ENCODE assay signal across 8 cellular contexts in genomic region chr11:96200243-96200642, GRCh38.
DNase-seq lines count a peak whose midpoint lies in the region; ATAC-seq, FAIRE-seq and TF ChIP-seq lines count a peak whose summit lies in the region.

No MANE protein-coding gene starts in this region.

- peak overlapping the region; percentile 32 for H3K4me2 ChIP-seq in IMR-90 (ENCODE audit: low read depth, low read length)
- H3K4me2 ChIP-seq in H1 (ENCODE audit: insufficient read depth in 1 of 2, low read depth in 2 of 2, low read length in 2 of 2) = no peak overlapping the region
- H3K4me2 ChIP-seq in neuronal stem cell (ENCODE audit: insufficient read depth, low read length, poor library complexity, severe bottlenecking) = no peak overlapping the region

- CTCF ChIA-PET in IMR-90 (lab: Yijun Ruan, JAX) (interaction anchor here (0.8 to 1.6 kb wide), 5 partner anchors 43 to 143 kb away, joined by 3 to 10 read pairs (median 3); partner anchors contain the start of gene MAML2), H1 (lab: Charles Lee; ENCODE audit: partially characterized antibody) (interaction anchor here (0.7 to 1.5 kb wide), 4 partner anchors 15 to 365 kb away, joined by 3 to 6 read pairs (median 4); partner anchors contain the start of gene MAML2)

- FAIRE-seq in H1 (lab: Jason Lieb, UNC) = no peak

- H3K79me2 ChIP-seq in H1 (ENCODE audit: control insufficient read depth in 1 of 2, insufficient read depth in 2 of 2, low read length in 2 of 2) = no peaks in the 10 kb centered on the region

- in situ Hi-C loops in IMR-90 (cut with MboI; ENCODE audit: low sequenced_read_pairs) = no loop called here

- H3K23ac ChIP-seq in IMR-90 (ENCODE audit: low read depth, low read length) (peak overlapping the region; percentile 29), H1 (ENCODE audit: insufficient read length) (no peak overlapping the region), neuronal stem cell (ENCODE audit: low read depth, low read length, poor library complexity) (no peak overlapping the region)

- no peaks in the 10 kb centered on the region for H3K36me3 ChIP-seq in IMR-90 (ENCODE audit: control insufficient read depth, insufficient read depth, low read length)
- H3K36me3 ChIP-seq in H1 (ENCODE audit: control insufficient read depth in 2 of 4, insufficient read depth in 4 of 4, low read length in 3 of 4) = no peaks in the 10 kb centered on the region
- no peaks in the 10 kb centered on the region for H3K36me3 ChIP-seq in neuronal stem cell (replicated peaks in 1 of 2; ENCODE audit: control insufficient read depth in 2 of 2, insufficient read depth in 2 of 2, low read length in 2 of 2)

- H3K4me1 ChIP-seq in IMR-90 (ENCODE audit: control insufficient read depth, insufficient read depth, low read length) = peaks cover 18% of the 10 kb centered on the region
- peaks cover 0 to 8% (median 1%) of the 10 kb centered on the region in 4 experiments; a peak in 3 of 7 replicates for H3K4me1 ChIP-seq in H1 (replicated peaks in 1 of 4; ENCODE audit: control insufficient read depth in 3 of 4, insufficient read depth in 4 of 4, low read length in 3 of 4)
- H3K4me1 ChIP-seq in neuronal stem cell (ENCODE audit: control insufficient read depth in 2 of 2, insufficient read depth in 1 of 2, low read depth in 1 of 2, low read length in 2 of 2) = peaks cover 13 to 29% of the 10 kb centered on the region in 2 donors

- peak; percentile 87 for ATAC-seq in IMR-90 (ENCODE audit: low read depth)
- no peak for ATAC-seq in GM21619 (IDR thresholded peaks at IDR 0.05; ENCODE audit: unreplicated experiment)
- no peak for ATAC-seq in GM21526 (IDR thresholded peaks at IDR 0.05; ENCODE audit: low FRiP score, unreplicated experiment)

- H2BK15ac ChIP-seq in IMR-90 (ENCODE audit: low read depth, low read length) (peak overlapping the region; percentile 73), H1 (ENCODE audit: low read length) (no peak overlapping the region), neuronal stem cell (ENCODE audit: low read length) (no peak overlapping the region)

- H3K4ac ChIP-seq in IMR-90 (ENCODE audit: low read depth, low read length) (peak overlapping the region; percentile 71), H1 (replicated peaks; ENCODE audit: insufficient read length, low read depth, low read length) (no peak overlapping the region), neuronal stem cell (ENCODE audit: low read length) (no peak overlapping the region)

- H2BK20ac ChIP-seq in IMR-90 (ENCODE audit: low read depth, low read length) (peak overlapping the region; percentile 29), H1 (ENCODE audit: low read length) (no peak overlapping the region)

- H2AK5ac ChIP-seq in IMR-90 (ENCODE audit: low read depth, low read length) (peak overlapping the region; percentile 15; the same call in 1 of the 2 replicates), H1 (ENCODE audit: low read depth, low read length) (no peak overlapping the region), neuronal stem cell (ENCODE audit: low read depth, low read length) (no peak overlapping the region)

- no TSS peak for BruUV-seq in IMR-90 (replicated peaks; lab: Mats Ljungman, UMichigan)

- H2AFZ ChIP-seq in IMR-90 (replicated peaks; ENCODE audit: low read length, poor library complexity) (no peak overlapping the region), H1 (ENCODE audit: low read length) (no peak overlapping the region), neuronal stem cell (ENCODE audit: low read length) (no peak overlapping the region)

- DNase-seq in AG08395 (ENCODE audit: low spot score) = peak; percentile 73
- DNase-seq in IMR-90 = peak; percentile 89
- DNase-seq in H1 (ENCODE audit: low read depth in 1 of 2, low spot score in 2 of 2) = no peak
- DNase-seq in neuronal stem cell (ENCODE audit: low spot score) = no peak
- no peak for DNase-seq in DMS 273 (lab: John Stamatoyannopoulos, UW; ENCODE audit: unreplicated experiment)
- DNase-seq in RKO (ENCODE audit: low spot score) = no peak

- H4K91ac ChIP-seq in IMR-90 (ENCODE audit: insufficient read depth, low read depth, low read length) (peak overlapping the region; percentile 96), H1 (replicated peaks; ENCODE audit: insufficient read length, low read length) (no peak overlapping the region), neuronal stem cell (ENCODE audit: low read depth, low read length, poor library complexity) (no peak overlapping the region)

- no peak overlapping the region for H3K4me3 ChIP-seq in IMR-90 (ENCODE audit: insufficient read depth, low read depth, low read length)
- H3K4me3 ChIP-seq in H1 (ENCODE audit: extremely low read depth in 1 of 4, insufficient read depth in 2 of 4, low read depth in 3 of 4, low read length in 4 of 4) = no peak overlapping the region
- no peak overlapping the region for H3K4me3 ChIP-seq in neuronal stem cell (ENCODE audit: low read length in 2 of 2)

- H2AK9ac ChIP-seq in IMR-90 (replicated peaks; ENCODE audit: low read depth, low read length, poor library complexity) = peak overlapping the region; percentile 25

- peaks cover 39 to 61% of the 10 kb centered on the region in 2 experiments for H3K79me1 ChIP-seq in IMR-90 (ENCODE audit: low read depth in 1 of 2, low read length in 2 of 2)
- no peaks in the 10 kb centered on the region for H3K79me1 ChIP-seq in H1 (ENCODE audit: low read depth, low read length)
- H3K79me1 ChIP-seq in neuronal stem cell (ENCODE audit: low read depth, low read length) = no peaks in the 10 kb centered on the region

- H3K56ac ChIP-seq in IMR-90 (ENCODE audit: extremely low read depth, insufficient read depth, low read length) (peak overlapping the region; percentile 88), H1 (replicated peaks; ENCODE audit: insufficient read length, low read depth, low read length) (no peak overlapping the region)

- no peak for TF ChIP-seq CTCF in IMR-90 (conservative IDR thresholded peaks at IDR 0.05; ENCODE audit: low read depth, low read length)
- TF ChIP-seq CTCF in H1 (IDR thresholded peaks at IDR 0.05; ENCODE audit: control extremely low read depth in 1 of 3, insufficient read depth in 1 of 3, low read depth in 1 of 3, low read length in 3 of 3) = no peak

- H4K20me1 ChIP-seq in IMR-90 (ENCODE audit: insufficient read depth, low read length) (no peaks in the 10 kb centered on the region), H1 (replicated peaks in 1 of 2; ENCODE audit: control insufficient read depth in 1 of 2, insufficient read depth in 2 of 2, low read length in 2 of 2) (no peaks in the 10 kb centered on the region)

- H3K9me1 ChIP-seq in IMR-90 (ENCODE audit: insufficient read depth, low read length) = peaks cover 7% of the 10 kb centered on the region

- POLR2A ChIA-PET in IMR-90 (lab: Charles Lee; ENCODE audit: unreplicated experiment) (interaction anchor here (0.6 kb wide), 2 partner anchors 12 to 318 kb away, joined by 3 to 7 read pairs; no protein-coding TSS in a partner anchor), H1 (lab: Charles Lee; ENCODE audit: partially characterized antibody) (interaction anchor here (1.0 kb wide), 1 partner anchor 42 kb away, joined by 3 read pairs; no protein-coding TSS in a partner anchor)

- H3K27me3 ChIP-seq in IMR-90 (ENCODE audit: control insufficient read depth, insufficient read depth, low read length) = no peaks in the 10 kb centered on the region
- H3K27me3 ChIP-seq in H1 (replicated peaks in 1 of 4; ENCODE audit: control insufficient read depth in 3 of 4, extremely low read depth in 1 of 4, insufficient read depth in 3 of 4, low read length in 3 of 4) = no peaks in the 10 kb centered on the region
- H3K27me3 ChIP-seq in neuronal stem cell (ENCODE audit: control insufficient read depth in 3 of 3, insufficient read depth in 3 of 3, low read depth in 1 of 3, low read length in 3 of 3) = no peaks in the 10 kb centered on the region

- dilution Hi-C loops in IMR-90 (cut with HindIII; ENCODE audit: low sequenced_read_pairs, unreplicated experiment) = no loop called here

- peak overlapping the region; percentile 86 for H3K14ac ChIP-seq in IMR-90 (replicated peaks; ENCODE audit: low read depth, low read length)
- H3K14ac ChIP-seq in H1 (ENCODE audit: insufficient read length) = no peak overlapping the region
- H3K14ac ChIP-seq in neuronal stem cell (ENCODE audit: low read length) = no peak overlapping the region

- peak overlapping the region; percentile 90 for H2BK120ac ChIP-seq in IMR-90 (ENCODE audit: low read depth, low read length)
- H2BK120ac ChIP-seq in H1 (replicated peaks; ENCODE audit: low read depth, low read length) = no peak overlapping the region
- no peak overlapping the region for H2BK120ac ChIP-seq in neuronal stem cell (ENCODE audit: low read depth, low read length)

- H3K9ac ChIP-seq in IMR-90 (ENCODE audit: low read depth, low read length) = peak overlapping the region; percentile 22
- H3K9ac ChIP-seq in H1 (replicated peaks in 1 of 4; ENCODE audit: extremely low read depth in 1 of 4, low read depth in 3 of 4, low read length in 3 of 4) = no peak overlapping the region
- no peak overlapping the region for H3K9ac ChIP-seq in neuronal stem cell (ENCODE audit: low read depth, low read length, poor library complexity)

- H3K18ac ChIP-seq in IMR-90 (ENCODE audit: low read depth, low read length) = peak overlapping the region; percentile 44
- H3K18ac ChIP-seq in H1 (ENCODE audit: extremely low read depth, low read length) = no peak overlapping the region
- H3K18ac ChIP-seq in neuronal stem cell (ENCODE audit: low read length) = no peak overlapping the region

- H2BK12ac ChIP-seq in H1 (ENCODE audit: low read depth, low read length) (peak overlapping the region; percentile 45; the same call in 1 of the 2 replicates), neuronal stem cell (ENCODE audit: low read length) (no peak overlapping the region)

- TF ChIP-seq EP300 in H1 (IDR thresholded peaks at IDR 0.05; ENCODE audit: borderline replicate concordance in 1 of 2, low read depth in 2 of 2, low read length in 2 of 2) = no peak

- no peaks in the 10 kb centered on the region for H3K23me2 ChIP-seq in H1 (ENCODE audit: low read depth, low read length)

- H3K9me3 ChIP-seq in IMR-90 (ENCODE audit: control insufficient read depth, insufficient read depth, low read length) = no peaks in the 10 kb centered on the region
- no peaks in the 10 kb centered on the region for H3K9me3 ChIP-seq in H1 (ENCODE audit: insufficient read depth in 2 of 2, low read depth in 1 of 2, low read length in 1 of 2)
- H3K9me3 ChIP-seq in neuronal stem cell (replicated peaks in 1 of 2; ENCODE audit: control insufficient read depth in 2 of 2, insufficient read depth in 1 of 2, low read depth in 1 of 2, low read length in 2 of 2) = peaks cover 0 to 7% of the 10 kb centered on the region in 2 donors

- H4K5ac ChIP-seq in IMR-90 (ENCODE audit: low read depth, low read length) = peak overlapping the region; percentile 86; the same call in 1 of the 2 replicates
- H4K5ac ChIP-seq in H1 (ENCODE audit: insufficient read length, low read depth, low read length) = no peak overlapping the region

- no peak for TF ChIP-seq RAD21 in IMR-90 (IDR thresholded peaks at IDR 0.05; ENCODE audit: low read length)
- TF ChIP-seq RAD21 in H1 (IDR thresholded peaks at IDR 0.05 in 1 of 2, conservative IDR thresholded peaks at IDR 0.05 in 1 of 2; ENCODE audit: low read depth in 2 of 2, low read length in 2 of 2) = no peak

- H3K27ac ChIP-seq in IMR-90 (ENCODE audit: insufficient read depth, low read length) (peak overlapping the region; percentile 85), H1 (ENCODE audit: low read depth, low read length) (no peak overlapping the region), neuronal stem cell (replicated peaks; ENCODE audit: low read length) (peak overlapping the region; percentile 81)

- H4K8ac ChIP-seq in IMR-90 (ENCODE audit: low read depth in 2 of 2, low read length in 2 of 2) (peak overlapping the region; percentile 62 to 84; a peak in 3 of 4 replicates), H1 (ENCODE audit: extremely low read depth, insufficient read depth, low read length) (no peak overlapping the region), neuronal stem cell (ENCODE audit: low read depth, low read length) (no peak overlapping the region)

- TF ChIP-seq POLR2A in IMR-90 (IDR thresholded peaks at IDR 0.05; ENCODE audit: low read depth, low read length) (no peak), H1 (IDR thresholded peaks at IDR 0.05; ENCODE audit: control extremely low read depth in 1 of 2, low read depth in 2 of 2, low read length in 2 of 2) (no peak)

- intact Hi-C loops in IMR-90 (cut with micrococcal nuclease) = no loop called here

- H2BK5ac ChIP-seq in IMR-90 (ENCODE audit: low read depth, low read length, poor library complexity, severe bottlenecking) (peak overlapping the region; percentile 94), H1 (ENCODE audit: low read depth, low read length) (no peak overlapping the region; the same call in 1 of the 2 replicates), neuronal stem cell (ENCODE audit: low read length) (no peak overlapping the region)

Comparison
In these comparisons a context has a peak if more than half of its experiments do, and no peak if none do; other contexts are left out.
1. DNase-seq: peak in AG08395 (single experiment) and IMR-90 (single experiment); none in H1 (0 of 2), neuronal stem cell (single experiment), DMS 273 (single experiment) and RKO (single experiment).
2. H4K8ac ChIP-seq: peak in IMR-90 (2 of 2); none in H1 (single experiment) and neuronal stem cell (single experiment).